In genomic region chr12:56116267-56117081, GRCh38 we compare ENCODE assay signal across 8 cellular contexts. TPM values are rescaled to one million over a fixed set of nuclear protein-coding genes. Genes with fewer than 3 reads are reported as not detected.
DNase-seq lines count a peak whose midpoint lies in the region; ATAC-seq and TF ChIP-seq lines count a peak whose summit lies in the region.

Gene RPL41, plus strand, starts transcription at chr12:56116633.

- peaks cover 31% of the 10 kb centered on the region for H3K4me1 Mint-ChIP-seq in CD14-positive monocyte
- H3K4me1 Mint-ChIP-seq in effector memory CD8-positive, alpha-beta T cell (ENCODE audit: low read depth in 2 of 2): peaks cover 25 to 34% of the 10 kb centered on the region in 2 donors

- H3K4me3 Mint-ChIP-seq in CD14-positive monocyte: peak within 1 kb of the TSS; percentile 95 to 98
- peak within 1 kb of the TSS; percentile 96 to 98 for H3K4me3 Mint-ChIP-seq in effector memory CD8-positive, alpha-beta T cell

- H3K27ac Mint-ChIP-seq in CD14-positive monocyte: peak within 1 kb of the TSS; percentile 97 to 100 (median 99)
- H3K27ac Mint-ChIP-seq in effector memory CD8-positive, alpha-beta T cell: peak within 1 kb of the TSS; percentile 98 to 99

- no peaks in the 10 kb centered on the region for H3K27me3 Mint-ChIP-seq in CD14-positive monocyte (ENCODE audit: low read depth in 3 of 3)
- H3K27me3 Mint-ChIP-seq in effector memory CD8-positive, alpha-beta T cell: no peaks in the 10 kb centered on the region

- peaks cover 42 to 45% of the 10 kb centered on the region in 2 donors for H3K36me3 Mint-ChIP-seq in CD14-positive monocyte
- peaks cover 59% of the 10 kb centered on the region for H3K36me3 Mint-ChIP-seq in effector memory CD8-positive, alpha-beta T cell (ENCODE audit: insufficient read depth)

- H3K9me3 Mint-ChIP-seq in CD14-positive monocyte: no peaks in the 10 kb centered on the region
- H3K9me3 Mint-ChIP-seq in effector memory CD8-positive, alpha-beta T cell: no peaks in the 10 kb centered on the region

- peak; percentile 89 for DNase-seq in CD14-positive monocyte (ENCODE audit: low spot score)
- DNase-seq in HT1080 (ENCODE audit: low read depth): peak; percentile 90
- DNase-seq in NOMO-1 (lab: John Stamatoyannopoulos, UW; ENCODE audit: unreplicated experiment in 2 of 2): peak; percentile 92 to 93
- peak; percentile 98 for DNase-seq in activated CD8-positive, alpha-beta memory T cell treated with anti-CD3 and anti-CD28 coated beads for 24 hours
- DNase-seq in effector memory CD8-positive, alpha-beta T cell: peak; percentile 94 to 97 (median 95)
- peak; percentile 98 for DNase-seq in medulla oblongata (ENCODE audit: extremely low spot score)
- DNase-seq in stimulated activated CD8-positive, alpha-beta memory T cell treated with anti-CD3 and anti-CD28 coated beads, Interleukin-12 subunit alpha, Interleukin-12 subunit beta, amount 100 ng/mL, for 1 hour (ENCODE audit: low read depth): peak; percentile 94

- intact Hi-C loops in CD14-positive monocyte (cut with micrococcal nuclease): loop anchor here (5.0 to 10.0 kb wide), 4 partner anchors 36 to 292 kb away; partner anchors contain the start of genes RPS26 (in 2 of the 2), DNAJC14 (in 1 of the 2), MYL6B (in 1 of the 2) and RAB5B (in 1 of the 2)

- TF ChIP-seq CTCF in CD14-positive monocyte (IDR thresholded peaks at IDR 0.05): no peak

- ATAC-seq in GM19452 (IDR thresholded peaks at IDR 0.05; ENCODE audit: unreplicated experiment): peak; percentile 46
- ATAC-seq in effector memory CD8-positive, alpha-beta T cell (replicated peaks): peak; percentile 47

RNA-seq across cellular contexts. Expression of gene RPL41, which starts in this region (rescaled TPM):
- 1,000 to 10,000 TPM; 2,986 to 3,308 TPM for polyA plus RNA-seq in CD14-positive monocyte
- 3,633 and 5,394 TPM in 2 replicates for total RNA-seq in HT1080 (2014; rRNA removed; shearing (Covaris generic))
- polyA plus RNA-seq in HT1080 (2015; cell fraction: cytosol; rRNA removed): 3,243 and 3,703 TPM in 2 replicates
- polyA plus RNA-seq in HT1080 (2015; cell fraction: nucleus; rRNA removed): 870 and 941 TPM in 2 replicates

Comparison
In these comparisons a context has a peak if more than half of its experiments do, and no peak if none do; other contexts are left out.
1. Peak in every context shown above with its lines: DNase-seq and ATAC-seq.